Comparison of ENCODE assay signal across 23 cellular contexts in genomic region chr10:44016101-44016500, GRCh38.
"Had no signal": no experiment of that assay in that cellular context is flagged by ENCODE, and none has a peak within 500 bp of the region (broad histone marks: within the 10 kb centered on the region; RNA-seq: fewer than 3 reads in every experiment).

No MANE protein-coding gene starts in this region.

- H3K4me1 ChIP-seq: parathyroid adenoma, psoas muscle, uterus had no signal

- H3K27ac ChIP-seq: foreskin keratinocyte, psoas muscle had no signal

- H3K27me3 ChIP-seq: adrenal gland, esophagus muscularis mucosa, foreskin keratinocyte, uterus had no signal

- ATAC-seq: activated CD4-positive, alpha-beta T cell treated with anti-CD3 and anti-CD28 coated beads for 36 hours; activated T-cell treated with anti-CD3 and anti-CD28 coated beads, Interleukin-2, amount 50 U/mL, for 72 hours; foreskin keratinocyte; naive thymus-derived CD8-positive, alpha-beta T cell; psoas muscle had no signal

- H3K36me3 ChIP-seq: adrenal gland, esophagus muscularis mucosa, thoracic aorta, uterus had no signal

- H3K4me3 ChIP-seq: adrenal gland, esophagus muscularis mucosa, psoas muscle, thoracic aorta, uterus had no signal

- DNase-seq: activated B cell treated with CpG ODN at 0.5 μM for 24 hours; activated CD4-positive, alpha-beta T cell treated with anti-CD3 and anti-CD28 coated beads for 36 hours; activated CD4-positive, alpha-beta T cell treated with anti-CD3 and anti-CD28 coated beads, Interleukin-2, amount 50 U/mL, for 4 hours; activated naive CD4-positive, alpha-beta T cell; activated T-cell treated with anti-CD3 and anti-CD28 coated beads for 4 hours; activated T-cell treated with anti-CD3 and anti-CD28 coated beads, Interleukin-2, amount 50 U/mL, for 72 hours; adrenal gland; aorta; dermis blood vessel endothelial cell; effector CD4-positive, alpha-beta T cell; foreskin keratinocyte; mesenchymal stem cell; naive thymus-derived CD8-positive, alpha-beta T cell; occipital lobe; psoas muscle; stimulated activated CD4-positive, alpha-beta T cell treated with anti-CD3 and anti-CD28 coated beads, Interleukin-15, amount 100 ng/mL, for 24 hours; stimulated activated CD4-positive, alpha-beta T cell treated with anti-CD3 and anti-CD28 coated beads, Interleukin-2, amount 100 ng/mL, for 24 hours; stimulated activated naive CD4-positive, alpha-beta T cell; T-helper 1 cell; uterus had no signal

- H3K9me3 ChIP-seq: adrenal gland, esophagus muscularis mucosa, psoas muscle, thoracic aorta, uterus had no signal
